9 cellular contexts compared by ENCODE assay signal in genomic region chr10:69438531-69439349, GRCh38. TPM values are rescaled to one million over a fixed set of nuclear protein-coding genes. Genes with fewer than 3 reads are reported as not detected.
DNase-seq lines count a peak whose midpoint lies in the region; ATAC-seq and TF ChIP-seq lines count a peak whose summit lies in the region.
"Had no signal": no experiment of that assay in that cellular context is flagged by ENCODE, and none has a peak within 500 bp of the region (broad histone marks: within the 10 kb centered on the region; RNA-seq: fewer than 3 reads in every experiment).

No MANE protein-coding gene starts in this region.

- H3K4me1 ChIP-seq in breast epithelium: peaks cover 2 to 8% of the 10 kb centered on the region in 2 donors
- H3K4me1 ChIP-seq in lung (ENCODE audit: control insufficient read depth in 2 of 2, insufficient read depth in 2 of 2, low read length in 2 of 2): peaks cover 0 to 11% of the 10 kb centered on the region in 2 donors
- no peaks in the 10 kb centered on the region for H3K4me1 ChIP-seq in CD8-positive, alpha-beta memory T cell (ENCODE audit: insufficient read depth, low read length)

- H3K4me3 ChIP-seq in AG10803 (ENCODE audit: low read length) (no peak overlapping the region), MG63 (no peak overlapping the region), breast epithelium (no peak overlapping the region), lung (no peak overlapping the region)
- H3K4me3 ChIP-seq in CD8-positive, alpha-beta memory T cell (ENCODE audit: low read length): no peak overlapping the region

- H3K4me1 Mint-ChIP-seq in CD8-positive, alpha-beta memory T cell: no peaks in the 10 kb centered on the region

- no peak overlapping the region for H3K4me3 Mint-ChIP-seq in CD8-positive, alpha-beta memory T cell
- H3K4me3 Mint-ChIP-seq: natural killer cell treated with Interleukin-12 subunit alpha and Interleukin-12 subunit beta and Interleukin-15 and Interleukin-18, amount 100 ng/mL, for 72 hours had no signal

- H3K36me3 ChIP-seq in MG63 (no peaks in the 10 kb centered on the region), breast epithelium (no peaks in the 10 kb centered on the region), lung (ENCODE audit: control insufficient read depth in 2 of 2, insufficient read depth in 2 of 2, low read length in 2 of 2) (no peaks in the 10 kb centered on the region)
- H3K36me3 ChIP-seq in CD8-positive, alpha-beta memory T cell (ENCODE audit: insufficient read depth, low read length): no peaks in the 10 kb centered on the region

- no peaks in the 10 kb centered on the region for H3K9me3 Mint-ChIP-seq in CD8-positive, alpha-beta memory T cell
- H3K9me3 Mint-ChIP-seq: natural killer cell treated with Interleukin-12 subunit alpha and Interleukin-12 subunit beta and Interleukin-15 and Interleukin-18, amount 100 ng/mL, for 72 hours had no signal

- intact Hi-C loops in breast epithelium (cut with DNase I; ENCODE audit: low total_unique reads): no loop called here

- WGBS in lung, 2 donors: 28 to 36% methylated on average over 10 of the region's 10 CpGs

- no peaks in the 10 kb centered on the region for H3K27me3 ChIP-seq in MG63
- no peaks in the 10 kb centered on the region for H3K27me3 ChIP-seq in breast epithelium
- no peaks in the 10 kb centered on the region for H3K27me3 ChIP-seq in lung (ENCODE audit: control insufficient read depth, insufficient read depth)
- H3K27me3 ChIP-seq in CD8-positive, alpha-beta memory T cell (ENCODE audit: insufficient read depth, low read length, poor library complexity, severe bottlenecking): no peaks in the 10 kb centered on the region

- no peak for TF ChIP-seq CTCF in AG10803 (conservative IDR thresholded peaks at IDR 0.05; ENCODE audit: low read length)
- TF ChIP-seq CTCF in breast epithelium (IDR thresholded peaks at IDR 0.05): no peak
- TF ChIP-seq CTCF in lung (IDR thresholded peaks at IDR 0.05; ENCODE audit: control extremely low read depth, extremely low read depth): no peak

- H3K27ac ChIP-seq in breast epithelium: peak overlapping the region; percentile 79 to 83
- peak overlapping the region; percentile 25 to 92 for H3K27ac ChIP-seq in lung (ENCODE audit: low read depth in 1 of 2, low read length in 1 of 2)
- no peak overlapping the region for H3K27ac ChIP-seq in CD8-positive, alpha-beta memory T cell (ENCODE audit: low read depth, low read length)

- H3K27ac Mint-ChIP-seq in CD8-positive, alpha-beta memory T cell: no peak overlapping the region
- H3K27ac Mint-ChIP-seq: natural killer cell treated with Interleukin-12 subunit alpha and Interleukin-12 subunit beta and Interleukin-15 and Interleukin-18, amount 100 ng/mL, for 72 hours had no signal

- no peak for TF ChIP-seq POLR2A in breast epithelium (IDR thresholded peaks at IDR 0.05)

- DNase-seq in AG10803 (ENCODE audit: low read depth) (peak; percentile 70), MG63 (peak; percentile 53), breast epithelium (ENCODE audit: low spot score in 2 of 2) (no peak), lung (ENCODE audit: low spot score) (no peak), T-helper 2 cell (no peak)
- no peak for DNase-seq in CD8-positive, alpha-beta memory T cell

- H3K9me3 ChIP-seq in MG63 (peaks cover 3% of the 10 kb centered on the region; the same call in 1 of the 2 replicates), breast epithelium (no peaks in the 10 kb centered on the region), lung (ENCODE audit: control insufficient read depth in 2 of 2, insufficient read depth in 1 of 2, low read length in 1 of 2) (no peaks in the 10 kb centered on the region)
- H3K9me3 ChIP-seq in CD8-positive, alpha-beta memory T cell (ENCODE audit: low read length): no peaks in the 10 kb centered on the region

- ATAC-seq in lung (ENCODE audit: insufficient read depth, low FRiP score): peak; percentile 54
- ATAC-seq in HG03196 (IDR thresholded peaks at IDR 0.05; ENCODE audit: unreplicated experiment): no peak
- no peak for ATAC-seq in GM18873 (IDR thresholded peaks at IDR 0.05; ENCODE audit: low FRiP score, unreplicated experiment)

- H3K27me3 Mint-ChIP-seq in CD8-positive, alpha-beta memory T cell: peaks cover 7 to 10% of the 10 kb centered on the region in 2 donors

- CTCF ChIA-PET in CD8-positive, alpha-beta memory T cell (lab: Charles Lee): interaction anchor here (1.7 kb wide), 1 partner anchor 11 kb away, joined by 8 read pairs; no protein-coding TSS in a partner anchor

- H3K36me3 Mint-ChIP-seq in CD8-positive, alpha-beta memory T cell: peaks cover 0 to 2% (median 0%) of the 10 kb centered on the region in 3 donors
- H3K36me3 Mint-ChIP-seq: natural killer cell treated with Interleukin-12 subunit alpha and Interleukin-12 subunit beta and Interleukin-15 and Interleukin-18, amount 100 ng/mL, for 72 hours had no signal

- POLR2A ChIA-PET in CD8-positive, alpha-beta memory T cell (lab: Charles Lee): no interaction called here

RNA-seq across cellular contexts. Expression of gene TSPAN15, which starts 12.5 kb away (rescaled TPM):
- total RNA-seq in MG63 (2014; rRNA removed; shearing (Covaris generic); ENCODE audit: low replicate concordance): 7.5 TPM in 2 replicates
- total RNA-seq in breast epithelium: 10 to 100 TPM; 53.3 to 89.5 (median 65.0) TPM
- total RNA-seq in lung: 10 to 100 TPM; 44.3 to 63.0 TPM
- 10 to 100 TPM; 47.0 to 68.4 TPM for polyA plus RNA-seq in lung
- total RNA-seq in CD8-positive, alpha-beta memory T cell: 1 to 10 TPM; 1.4 to 2.4 TPM
- 20.2 TPM for polyA plus RNA-seq in CD8-positive, alpha-beta memory T cell

RNA-seq across cellular contexts. Expression of gene TACR2, which starts 22.0 kb away (rescaled TPM):
- not detected in 2 replicates for total RNA-seq in MG63 (2014; rRNA removed; shearing (Covaris generic); ENCODE audit: low replicate concordance)
- total RNA-seq in breast epithelium (1 to 10 TPM in 1 of 3 donors, under 1 TPM in 2; 0.66 to 3.2 (median 0.73) TPM), lung (under 1 TPM; 0.28 to 0.83 TPM)
- polyA plus RNA-seq in lung: under 1 TPM; 0.42 to 0.57 TPM
- not detected for total RNA-seq in CD8-positive, alpha-beta memory T cell
- not detected for polyA plus RNA-seq in CD8-positive, alpha-beta memory T cell
- total RNA-seq: natural killer cell treated with Interleukin-12 subunit alpha and Interleukin-12 subunit beta and Interleukin-15 and Interleukin-18, amount 100 ng/mL, for 72 hours had no signal

Comparison
In these comparisons a context has a peak if more than half of its experiments do, and no peak if none do; other contexts are left out.
1. DNase-seq: peak in AG10803 (single experiment) and MG63 (single experiment); none in breast epithelium (0 of 2), lung (single experiment), CD8-positive, alpha-beta memory T cell (0 of 5) and T-helper 2 cell (0 of 5).